Comparison of ENCODE assay signal across 30 cellular contexts in the genomic region with DNA sequence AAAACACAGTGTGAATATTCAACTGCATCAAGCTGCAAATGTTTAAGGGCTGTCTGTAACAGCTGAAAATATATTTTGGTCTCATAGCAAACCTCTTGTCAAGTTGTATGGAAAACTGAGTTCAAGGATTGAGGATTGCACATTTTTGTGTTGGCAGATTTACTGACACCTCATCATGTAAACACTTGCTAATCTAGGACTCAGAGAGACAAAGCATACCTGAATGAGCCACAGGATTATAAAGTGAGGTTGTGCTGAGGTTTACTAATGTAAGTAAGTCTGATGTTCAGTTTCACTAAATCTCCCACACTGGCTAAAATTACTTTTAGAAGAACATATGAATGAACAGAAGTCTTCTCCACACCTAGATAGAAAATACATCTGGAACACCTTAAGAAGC.
"Had no signal": no experiment of that assay in that cellular context is flagged by ENCODE, and none has a peak within 500 bp of the region (broad histone marks: within the 10 kb centered on the region; RNA-seq: fewer than 3 reads in every experiment).

No MANE protein-coding gene starts in this region.

- H3K4me3 Mint-ChIP-seq: activated CD8-positive, alpha-beta memory T cell treated with anti-CD3 and anti-CD28 coated beads, Interleukin-2, amount 10 ng/mL, durations not matched to agents 7 days and 5 days; activated CD8-positive, alpha-beta T cell treated with anti-CD3 and anti-CD28 coated beads, Interleukin-2, amount 10 ng/mL, durations not matched to agents 7 days and 5 days; activated T-cell treated with anti-CD3 and anti-CD28 coated beads, Interleukin-2, amount 50 U/mL, for 72 hours; brain; nephron progenitor cell; stimulated activated memory B cell treated with anti-CD40 and anti-IgM and Interleukin-4, amounts not matched to agents 10 μg/mL and 1 μg/mL and 100 μg/mL, for 72 hours; stimulated activated naive CD8-positive, alpha-beta T cell treated with anti-CD3 and anti-CD28 coated beads, Interleukin-15, amount 100 ng/mL, for 72 hours; type B pancreatic cell had no signal

- H3K27me3 Mint-ChIP-seq: activated CD8-positive, alpha-beta memory T cell treated with anti-CD3 and anti-CD28 coated beads, Interleukin-2, amount 10 ng/mL, durations not matched to agents 7 days and 5 days; progenitor cell of endocrine pancreas; stimulated activated memory B cell treated with anti-CD40 and anti-IgM and Interleukin-4, amounts not matched to agents 10 μg/mL and 1 μg/mL and 100 μg/mL, for 72 hours; stimulated activated naive CD8-positive, alpha-beta T cell treated with anti-CD3 and anti-CD28 coated beads, Interleukin-15, amount 100 ng/mL, for 72 hours; type B pancreatic cell had no signal

- H3K27ac Mint-ChIP-seq: activated CD8-positive, alpha-beta memory T cell treated with anti-CD3 and anti-CD28 coated beads, Interleukin-2, amount 10 ng/mL, durations not matched to agents 7 days and 5 days; activated CD8-positive, alpha-beta T cell treated with anti-CD3 and anti-CD28 coated beads, Interleukin-2, amount 10 ng/mL, durations not matched to agents 7 days and 5 days; activated naive CD4-positive, alpha-beta T cell treated with anti-CD3 and anti-CD28 coated beads, Interleukin-2, amount 50 U/mL, for 72 hours; activated T-cell treated with anti-CD3 and anti-CD28 coated beads, Interleukin-2, amount 50 U/mL, for 72 hours; brain; nephron progenitor cell; progenitor cell of endocrine pancreas; stimulated activated memory B cell treated with anti-CD40 and anti-IgM and Interleukin-4, amounts not matched to agents 10 μg/mL and 1 μg/mL and 100 μg/mL, for 72 hours; stimulated activated naive CD8-positive, alpha-beta T cell treated with anti-CD3 and anti-CD28 coated beads, Interleukin-15, amount 100 ng/mL, for 72 hours; type B pancreatic cell had no signal

- H3K4me3 ChIP-seq: gastrocnemius medialis, left ventricle myocardium inferior, lung, ovary, sigmoid colon, smooth muscle cell, vagina had no signal

- H3K36me3 Mint-ChIP-seq: activated CD8-positive, alpha-beta memory T cell treated with anti-CD3 and anti-CD28 coated beads, Interleukin-2, amount 10 ng/mL, durations not matched to agents 7 days and 5 days; activated naive CD4-positive, alpha-beta T cell treated with anti-CD3 and anti-CD28 coated beads, Interleukin-2, amount 50 U/mL, for 72 hours; brain; stimulated activated memory B cell treated with anti-CD40 and anti-IgM and Interleukin-4, amounts not matched to agents 10 μg/mL and 1 μg/mL and 100 μg/mL, for 72 hours; type B pancreatic cell had no signal

- DNase-seq: activated CD4-positive, alpha-beta T cell treated with anti-CD3 and anti-CD28 coated beads for 1 hour; activated CD8-positive, alpha-beta memory T cell treated with anti-CD3 and anti-CD28 coated beads, Interleukin-2, amount 10 ng/mL, durations not matched to agents 7 days and 5 days; activated CD8-positive, alpha-beta T cell treated with anti-CD3 and anti-CD28 coated beads, Interleukin-2, amount 10 ng/mL, durations not matched to agents 7 days and 5 days; activated naive CD4-positive, alpha-beta T cell; activated T-cell treated with anti-CD3 and anti-CD28 coated beads for 4 hours; activated T-cell treated with anti-CD3 and anti-CD28 coated beads, Interleukin-2, amount 50 U/mL, for 72 hours; anterior cingulate cortex; caudate nucleus; gastrocnemius medialis; glutamatergic neuron; islet precursor cell; left ventricle myocardium inferior; nephron progenitor cell; ovary; retina; sigmoid colon; stimulated activated CD4-positive, alpha-beta T cell treated with anti-CD3 and anti-CD28 coated beads, Interleukin-1b, Interleukin-23, amount 100 ng/mL, for 48 hours; stimulated activated CD4-positive, alpha-beta T cell treated with anti-CD3 and anti-CD28 coated beads, Interleukin-4, amount 100 ng/mL, for 4 hours; stimulated activated CD8-positive, alpha-beta memory T cell treated with anti-CD3 and anti-CD28 coated beads, Interleukin-4, amount 100 ng/mL, for 48 hours; stimulated activated naive CD8-positive, alpha-beta T cell treated with anti-CD3 and anti-CD28 coated beads, Interleukin-15, amount 100 ng/mL, for 72 hours; substantia nigra; T-helper 2 cell had no signal

- H3K4me1 Mint-ChIP-seq: activated CD8-positive, alpha-beta memory T cell treated with anti-CD3 and anti-CD28 coated beads, Interleukin-2, amount 10 ng/mL, durations not matched to agents 7 days and 5 days; brain; stimulated activated memory B cell treated with anti-CD40 and anti-IgM and Interleukin-4, amounts not matched to agents 10 μg/mL and 1 μg/mL and 100 μg/mL, for 72 hours; stimulated activated naive CD8-positive, alpha-beta T cell treated with anti-CD3 and anti-CD28 coated beads, Interleukin-15, amount 100 ng/mL, for 72 hours had no signal

- ATAC-seq: activated CD8-positive, alpha-beta memory T cell treated with anti-CD3 and anti-CD28 coated beads, Interleukin-2, amount 10 ng/mL, durations not matched to agents 7 days and 5 days; activated CD8-positive, alpha-beta T cell treated with anti-CD3 and anti-CD28 coated beads, Interleukin-2, amount 10 ng/mL, durations not matched to agents 7 days and 5 days; activated naive CD4-positive, alpha-beta T cell treated with anti-CD3 and anti-CD28 coated beads, Interleukin-2, amount 50 U/mL, for 72 hours; activated T-cell treated with anti-CD3 and anti-CD28 coated beads, Interleukin-2, amount 50 U/mL, for 72 hours; gastrocnemius medialis; stimulated activated memory B cell treated with anti-CD40 and anti-IgM and Interleukin-4, amounts not matched to agents 10 μg/mL and 1 μg/mL and 100 μg/mL, for 72 hours; stimulated activated naive CD8-positive, alpha-beta T cell treated with anti-CD3 and anti-CD28 coated beads, Interleukin-15, amount 100 ng/mL, for 72 hours had no signal

- H3K9me3 Mint-ChIP-seq: type B pancreatic cell had no signal
